Comparison of ENCODE assay signal across 9 cellular contexts in the genomic region with DNA sequence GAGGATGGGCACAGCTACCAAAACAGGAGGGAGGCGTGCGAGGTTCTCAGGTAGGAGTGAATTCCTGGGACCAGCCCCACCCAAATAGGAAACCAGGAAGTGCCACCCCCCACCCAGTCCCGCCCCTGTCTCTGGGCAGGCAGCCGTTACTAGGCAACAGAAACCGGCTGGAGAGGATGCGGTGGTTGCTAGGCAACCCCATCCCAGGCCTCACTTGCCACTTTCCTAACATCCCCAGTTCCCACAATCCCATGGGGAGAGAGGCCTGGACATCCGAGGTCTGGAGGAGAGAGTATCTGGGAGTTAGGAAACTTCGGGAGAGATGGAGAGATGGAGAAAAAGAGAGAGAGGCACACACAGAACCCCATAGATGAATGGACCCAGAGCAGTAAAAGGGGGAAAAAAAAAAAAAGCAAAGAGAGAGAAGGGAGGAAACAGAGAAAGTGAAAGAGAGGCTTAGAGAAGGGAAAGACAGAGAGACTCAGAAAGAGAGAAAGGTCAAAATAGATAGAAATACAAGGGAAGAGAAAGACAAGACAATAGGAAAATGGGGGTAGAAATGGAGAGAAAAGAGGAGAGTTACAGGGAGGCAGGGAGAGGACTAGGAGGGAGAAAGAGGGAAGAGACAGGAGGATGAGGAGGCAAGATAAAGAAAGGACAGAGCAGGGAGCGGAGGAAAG.
A peak's percentile ranks its signal among the peaks of the same experiment; 100 is the strongest.
DNase-seq lines count a peak whose midpoint lies in the region; ATAC-seq and TF ChIP-seq lines count a peak whose summit lies in the region.
"Had no signal": no experiment of that assay in that cellular context is flagged by ENCODE, and none has a peak within 500 bp of the region (broad histone marks: within the 10 kb centered on the region; RNA-seq: fewer than 3 reads in every experiment).

No MANE protein-coding gene starts in this region.

- no peak overlapping the region for H3K4me3 ChIP-seq in GM12865 (ENCODE audit: low read depth, low read length)
- H3K4me3 ChIP-seq in foreskin fibroblast (ENCODE audit: low read depth in 1 of 2, low read length in 2 of 2), result no peak overlapping the region

- no peak for ATAC-seq in GM21723 (IDR thresholded peaks at IDR 0.05; ENCODE audit: unreplicated experiment)
- ATAC-seq in GM21529 (IDR thresholded peaks at IDR 0.05; ENCODE audit: unreplicated experiment), result no peak
- ATAC-seq in HG02798 (IDR thresholded peaks at IDR 0.05; ENCODE audit: poor library complexity, unreplicated experiment), result no peak
- ATAC-seq in HG02623 (IDR thresholded peaks at IDR 0.05; ENCODE audit: unreplicated experiment), result no peak
- ATAC-seq: activated naive CD8-positive, alpha-beta T cell treated with anti-CD3 and anti-CD28 coated beads, Interleukin-2, amount 50 U/mL, for 24 hours had no signal

- peak; percentile 48 for DNase-seq in AG20443 (ENCODE audit: low spot score)
- DNase-seq in GM12865 (ENCODE audit: low read depth), result peak; percentile 42
- DNase-seq in NCI-H748 treated with DMSO at 0.1 percent for 48 hours (lab: John Stamatoyannopoulos, UW), result peak; percentile 87
- DNase-seq in foreskin fibroblast, result peak; percentile 6 to 38
- DNase-seq: activated naive CD8-positive, alpha-beta T cell treated with anti-CD3 and anti-CD28 coated beads, Interleukin-2, amount 50 U/mL, for 24 hours had no signal

- TF ChIP-seq CTCF in GM12865 (IDR thresholded peaks at IDR 0.05; ENCODE audit: insufficient read depth, low read depth, low read length, missing control alignments) (no peak), foreskin fibroblast (IDR thresholded peaks at IDR 0.05; ENCODE audit: low read depth, low read length) (no peak)

Comparison
In these comparisons a context has a peak if more than half of its experiments do, and no peak if none do; other contexts are left out.
1. DNase-seq: peak in every context shown above with its lines; median percentile 87 in NCI-H748 treated with DMSO at 0.1 percent for 48 hours; 48 in AG20443; 42 in GM12865; 22 in foreskin fibroblast.